In genomic region chr15:82334554-82334932, GRCh38 we compare ENCODE assay signal across 8 cellular contexts. TPM values are rescaled to one million over a fixed set of nuclear protein-coding genes. Genes with fewer than 3 reads are reported as not detected.
DNase-seq lines count a peak whose midpoint lies in the region; ATAC-seq, FAIRE-seq and TF ChIP-seq lines count a peak whose summit lies in the region.
"Not testable (repeated sequence)": the region's sequence is repeated elsewhere in the genome, so short reads cannot be mapped to it uniquely, and the experiment has no call there.

No MANE protein-coding gene starts in this region.

- not testable (repeated sequence) for H3K27me3 ChIP-seq in GM23338 (ENCODE audit: insufficient read depth); endodermal cell (ENCODE audit: control insufficient read depth, insufficient read depth, low read length, poor library complexity, severe bottlenecking); spleen (replicated peaks in 1 of 7)

- H3F3A ChIP-seq in GM23338 (replicated peaks; ENCODE audit: low read depth) = not testable (repeated sequence)

- not testable (repeated sequence) for H3K36me3 ChIP-seq in GM23338 (ENCODE audit: insufficient read depth); endodermal cell (ENCODE audit: control insufficient read depth, insufficient read depth, low read length); kidney (ENCODE audit: control insufficient read depth in 1 of 2, insufficient read depth in 2 of 2, low read length in 2 of 2); spleen

- H2AFZ ChIP-seq in GM23338 = not testable (repeated sequence)

- H3K4me3 ChIP-seq in GM23338; endodermal cell (ENCODE audit: low read length); kidney (ENCODE audit: low read length in 2 of 2); spleen: not testable (repeated sequence)

- not testable (repeated sequence) for H3K27ac Mint-ChIP-seq in GM23338, HFFc6, endodermal cell

- not testable (repeated sequence) for H3K4me2 ChIP-seq in GM23338

- not testable (repeated sequence) for H3K4me1 Mint-ChIP-seq in GM23338; HFFc6 (ENCODE audit: low read depth); endodermal cell

- 93% methylated on average over 5 of the region's 9 CpGs; no CpG with 5 or more reads in 1 of the 2 experiments for WGBS in endodermal cell (ENCODE audit: insufficient coverage in 1 of 2, insufficient read length in 1 of 2), 2 experiments
- 90 to 94% (median 93%) methylated on average over 7 to 8 of the region's 9 CpGs; no CpG with 5 or more reads in 2 of the 5 donors for WGBS in spleen, 5 donors

- TF ChIP-seq POLR2A in spleen (IDR thresholded peaks at IDR 0.05) = not testable (repeated sequence)

- not testable (repeated sequence) for DNase-seq in GM23338 (ENCODE audit: low spot score); HFFc6
- peak; percentile 36 for DNase-seq in activated CD8-positive, alpha-beta memory T cell treated with anti-CD3 and anti-CD28 coated beads, Interleukin-2, amount 50 U/mL, for 48 hours
- DNase-seq in endodermal cell (peak; percentile 33), left ventricle myocardium superior (peak; percentile 29), kidney (peak; percentile 3), mesenteric fat pad (ENCODE audit: low spot score) (peak; percentile 74), spleen (peak; percentile 71)

- not testable (repeated sequence) for H3K9ac ChIP-seq in endodermal cell (ENCODE audit: extremely low read depth, low read length, poor library complexity, severe bottlenecking); kidney (ENCODE audit: low read length in 2 of 2)

- not testable (repeated sequence) for H3K9me2 ChIP-seq in GM23338 (ENCODE audit: insufficient read depth)

- ATAC-seq in GM23338 (peak; percentile 69), left ventricle myocardium superior (peak; percentile 5)

- H3K79me2 ChIP-seq in GM23338 (replicated peaks; ENCODE audit: insufficient read depth) = not testable (repeated sequence)

- FAIRE-seq in kidney (lab: Jason Lieb, UNC) = not testable (repeated sequence)

- not testable (repeated sequence) for H3K9me3 ChIP-seq in endodermal cell (ENCODE audit: control insufficient read depth, low read length); kidney (ENCODE audit: control insufficient read depth in 1 of 2, low read length in 2 of 2); spleen

- not testable (repeated sequence) for H3K9me3 Mint-ChIP-seq in GM23338, HFFc6, endodermal cell

- intact Hi-C loops in left ventricle myocardium superior (cut with micrococcal nuclease); kidney (cut with DNase I); spleen (cut with DNase I; ENCODE audit: low total_unique reads): not testable (repeated sequence)

- H3K27me3 Mint-ChIP-seq in GM23338 (ENCODE audit: insufficient read depth, low read depth, poor library complexity); HFFc6 (ENCODE audit: insufficient read depth); endodermal cell (ENCODE audit: insufficient read depth): not testable (repeated sequence)

- TF ChIP-seq CTCF in GM23338 (conservative IDR thresholded peaks at IDR 0.05; ENCODE audit: low read depth in 2 of 2) (peak in 1 of 2 experiments; percentile 47; a peak in 3 of 4 replicates), HFFc6 (IDR thresholded peaks at IDR 0.05) (0 out of 2 replicates have a peak, but pooled peaks have one; percentile 7), endodermal cell (conservative IDR thresholded peaks at IDR 0.05) (peak; percentile 39)
- TF ChIP-seq CTCF in kidney (IDR thresholded peaks at IDR 0.05; ENCODE audit: borderline replicate concordance, extremely low read depth, insufficient read depth); spleen (IDR thresholded peaks at IDR 0.05 in 8 of 11, conservative IDR thresholded peaks at IDR 0.05 in 3 of 11): not testable (repeated sequence)

- not testable (repeated sequence) for H3K27ac ChIP-seq in GM23338 (ENCODE audit: low read depth); endodermal cell (ENCODE audit: low read depth, low read length); kidney (ENCODE audit: low read depth in 2 of 2, low read length in 2 of 2); spleen

- not testable (repeated sequence) for H4K20me1 ChIP-seq in GM23338 (replicated peaks; ENCODE audit: insufficient read depth)

- not testable (repeated sequence) for H3K4me1 ChIP-seq in GM23338 (ENCODE audit: insufficient read depth); endodermal cell (ENCODE audit: control insufficient read depth, insufficient read depth, low read length); kidney (ENCODE audit: control insufficient read depth in 1 of 2, insufficient read depth in 1 of 2, low read depth in 1 of 2, low read length in 2 of 2)
- peaks cover 0 to 17% (median 0%) of the 10 kb centered on the region in 6 donors for H3K4me1 ChIP-seq in spleen

- H3K36me3 Mint-ChIP-seq in GM23338 (ENCODE audit: low read depth); HFFc6 (ENCODE audit: low read depth); endodermal cell (ENCODE audit: low read depth): not testable (repeated sequence)

- H3K4me3 Mint-ChIP-seq in GM23338, HFFc6, endodermal cell: not testable (repeated sequence)

RNA-seq across cellular contexts. Expression of gene GOLGA6L10, which starts 14.7 kb away (rescaled TPM):
- 0.07 TPM in 1 of 2 replicates, not detected in the other for total RNA-seq in GM23338 (2014; rRNA removed; shearing (Covaris generic))
- polyA plus RNA-seq in GM23338 (2016; fragmentation: Nextera tagmentation; extraction: Ambion mirVana) (0.23 TPM in 1 of 2 replicates, not detected in the other), kidney (ENCODE audit: insufficient read depth, low read depth, low replicate concordance) (0.45 TPM), spleen (1 to 10 TPM in 2 of 3 donors, under 1 TPM in 1; 0.85 to 1.7 (median 1.1) TPM)
- under 1 TPM; 0.43 to 0.69 (median 0.51) TPM for total RNA-seq in HFFc6 (2021; fragmentation: NEBNext Ultra II Directional; extraction: Animal tissue kit (Norgen Biotek cat#: 25700))
- total RNA-seq in endodermal cell (1 to 10 TPM; 4.1 to 6.5 TPM), left ventricle myocardium superior (0.07 TPM), kidney (2.5 TPM), mesenteric fat pad (0.77 TPM), spleen (1 to 10 TPM in 6 of 7 donors, under 1 TPM in 1; 0.98 to 2.3 (median 1.5) TPM)
- polyA plus RNA-seq in endodermal cell (2013, experiment 1 of 2) = 5.9 TPM
- 6.5 TPM for polyA plus RNA-seq in endodermal cell (2013, experiment 2 of 2)
